ENCODE assay signal across 14 cellular contexts in the genomic region with DNA sequence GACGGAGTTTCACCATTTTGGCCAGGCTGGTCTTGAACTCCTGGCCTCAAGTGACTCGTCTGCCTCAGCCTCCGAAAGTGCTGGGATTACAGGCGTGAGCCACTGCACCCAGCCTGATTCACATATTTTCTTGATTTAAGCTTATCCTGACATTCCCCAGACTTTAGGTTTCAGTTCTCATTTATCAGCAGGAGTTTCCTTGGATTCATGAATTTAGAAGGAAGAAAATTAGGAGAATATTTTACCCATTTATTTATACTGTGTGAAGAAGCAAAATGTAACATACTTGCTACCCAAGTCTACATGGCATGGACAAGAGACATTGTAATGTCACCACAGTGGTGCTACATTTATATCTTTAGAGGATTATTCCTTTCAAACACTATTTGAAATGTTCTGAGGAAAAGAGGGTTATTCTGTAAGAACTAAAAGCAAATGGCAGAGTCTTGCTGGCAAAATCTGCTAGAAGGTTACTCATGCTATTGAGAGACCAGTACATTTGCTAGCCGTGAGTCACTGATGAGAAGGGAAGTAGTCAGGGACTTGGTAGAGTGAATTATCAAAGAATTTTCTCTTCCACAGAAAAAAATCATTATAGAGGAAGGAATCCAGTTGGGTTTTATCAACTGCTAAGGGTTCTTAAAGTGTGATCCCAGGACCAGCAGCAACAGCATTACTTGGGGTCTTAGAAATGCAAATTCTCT.
DNase-seq lines count a peak whose midpoint lies in the region; ATAC-seq and TF ChIP-seq lines count a peak whose summit lies in the region.
"Had no signal": no experiment of that assay in that cellular context is flagged by ENCODE, and none has a peak within 500 bp of the region (broad histone marks: within the 10 kb centered on the region; RNA-seq: fewer than 3 reads in every experiment).

No MANE protein-coding gene starts in this region.

- no peak for ATAC-seq in HG02840 (IDR thresholded peaks at IDR 0.05; ENCODE audit: low FRiP score, unreplicated experiment)
- no peak for ATAC-seq in HG02763 (IDR thresholded peaks at IDR 0.05; ENCODE audit: unreplicated experiment)

- DNase-seq in ACHN (peak; percentile 69), HPDE6-E6E7 (ENCODE audit: extremely low spot score) (peak; percentile 64), astrocyte of the cerebellum (ENCODE audit: low read depth) (peak; percentile 77), glomerular visceral epithelial cell (ENCODE audit: extremely low spot score) (peak; percentile 71), NCI-H1105 (lab: John Stamatoyannopoulos, UW) (no peak)
- no peak for DNase-seq in activated CD4-positive, alpha-beta T cell treated with anti-CD3 and anti-CD28 coated beads, Interleukin-2, amount 50 U/mL, for 4 hours
- DNase-seq: activated T-cell treated with anti-CD3 and anti-CD28 coated beads, Interleukin-2, amount 50 U/mL, for 1 hour; AML-193; NCI-H1092; NCI-H526; SJCRH30; spleen had no signal

- TF ChIP-seq CTCF in astrocyte of the cerebellum (IDR thresholded peaks at IDR 0.05; ENCODE audit: low read depth, low read length, missing control alignments) = no peak

- H3K4me3 ChIP-seq in astrocyte of the cerebellum (ENCODE audit: low read depth, low read length) = no peak overlapping the region
- H3K4me3 ChIP-seq: SJCRH30, spleen had no signal

- in situ Hi-C loops in ACHN (cut with HindIII; ENCODE audit: low pct_ligation_motif_present, low pct_unique_long_range_greater_than_20kb, low sequenced_read_pairs) (no loop called here), astrocyte of the cerebellum (cut with HindIII; ENCODE audit: low sequenced_read_pairs) (no loop called here)

Comparison
In these comparisons a context has a peak if more than half of its experiments do, and no peak if none do; other contexts are left out.
1. DNase-seq: peak in ACHN (single experiment), HPDE6-E6E7 (single experiment), astrocyte of the cerebellum (single experiment) and glomerular visceral epithelial cell (single experiment); none in NCI-H1105 (single experiment) and activated CD4-positive, alpha-beta T cell treated with anti-CD3 and anti-CD28 coated beads, Interleukin-2, amount 50 U/mL, for 4 hours (0 of 2).